Comparison of ENCODE assay signal across 8 cellular contexts in the genomic region with DNA sequence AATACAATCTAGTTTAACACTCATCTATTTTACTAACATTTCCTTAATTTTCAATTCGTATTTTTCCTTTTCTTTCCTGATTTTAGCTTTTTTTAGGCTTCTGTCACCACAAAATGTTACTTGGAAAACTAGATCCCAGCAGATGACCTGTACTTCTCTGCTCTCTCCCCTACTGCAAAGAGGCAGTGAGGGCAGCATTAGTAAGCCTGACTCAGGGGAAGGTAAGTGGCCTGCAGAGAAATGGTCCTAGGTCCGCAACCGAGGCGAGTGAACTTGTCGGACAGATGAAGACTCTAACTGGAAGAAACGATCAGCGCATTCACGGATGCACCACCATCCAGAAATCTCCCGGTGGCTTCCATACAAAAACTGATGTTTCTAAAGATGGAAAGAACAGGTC. TPM values are rescaled to one million over a fixed set of nuclear protein-coding genes. Genes with fewer than 3 reads are reported as not detected.
DNase-seq lines count a peak whose midpoint lies in the region; ATAC-seq, FAIRE-seq and TF ChIP-seq lines count a peak whose summit lies in the region.

No MANE protein-coding gene starts in this region.

- no peaks in the 10 kb centered on the region for H3K9me2 ChIP-seq in GM23248 (ENCODE audit: insufficient read depth)

- H3K36me3 ChIP-seq in GM23248 (ENCODE audit: low read depth) = 0 out of 2 replicates have a peak, but pooled peaks cover 11% of the 10 kb centered on the region
- peaks cover 0 to 20% of the 10 kb centered on the region in 2 donors for H3K36me3 ChIP-seq in small intestine (ENCODE audit: control insufficient read depth in 2 of 2, insufficient read depth in 2 of 2, low read length in 2 of 2)

- peaks cover 54% of the 10 kb centered on the region for H3K4me1 ChIP-seq in GM23248 (ENCODE audit: insufficient read depth)
- peaks cover 0 to 2% of the 10 kb centered on the region in 2 donors for H3K4me1 ChIP-seq in small intestine (ENCODE audit: control insufficient read depth in 2 of 2, insufficient read depth in 1 of 2, low read depth in 1 of 2, low read length in 1 of 2)

- 64 to 74% methylated on average over 9 of the region's 9 CpGs for WGBS in GM23248 (ENCODE audit: low coverage in 1 of 2, low lambda C conversion rate in 2 of 2, missing lambda C conversion rate in 2 of 2), 2 experiments
- WGBS in small intestine, 3 donors = 90 to 93% (median 92%) methylated on average over 9 of the region's 9 CpGs

- H2AFZ ChIP-seq in GM23248 = no peak overlapping the region

- H3F3A ChIP-seq in GM23248 (ENCODE audit: insufficient read depth) = peaks cover 66% of the 10 kb centered on the region

- peak overlapping the region; percentile 74 for H3K4me2 ChIP-seq in GM23248 (ENCODE audit: unreplicated experiment)

- H3K9me3 ChIP-seq in GM23248 (ENCODE audit: low read depth) (no peaks in the 10 kb centered on the region), small intestine (ENCODE audit: control insufficient read depth, low read depth) (no peaks in the 10 kb centered on the region)

- in situ Hi-C loops in GM23248 (cut with MboI) = no loop called here

- DNase-seq in GM23248 (peak; percentile 77), fibroblast of the aortic adventitia (ENCODE audit: low read depth) (peak; percentile 35), small intestine (no peak), NCI-H526 (lab: John Stamatoyannopoulos, UW) (no peak), SHP77 (lab: John Stamatoyannopoulos, UW) (no peak)

- H3K4me3 ChIP-seq in GM23248 (peak overlapping the region; percentile 60), fibroblast of the aortic adventitia (ENCODE audit: low read depth, low read length) (no peak overlapping the region), small intestine (ENCODE audit: low read depth in 1 of 2, low read length in 2 of 2) (no peak overlapping the region)

- H3K27ac ChIP-seq in GM23248 = peak overlapping the region; percentile 100
- H3K27ac ChIP-seq in VCaP = peak overlapping the region; percentile 34
- H3K27ac ChIP-seq in small intestine (ENCODE audit: low read depth in 1 of 2, low read length in 1 of 2) = peak overlapping the region; percentile 58 to 60

- no peaks in the 10 kb centered on the region for H3K79me2 ChIP-seq in GM23248 (ENCODE audit: insufficient read depth)

- FAIRE-seq in small intestine (lab: Jason Lieb, UNC) = no peak

- no peaks in the 10 kb centered on the region for H4K20me1 ChIP-seq in GM23248 (ENCODE audit: insufficient read depth)

- peak overlapping the region; percentile 95 for H3K9ac ChIP-seq in GM23248

- no peak for ATAC-seq in GM19463 (IDR thresholded peaks at IDR 0.05; ENCODE audit: unreplicated experiment)
- no peak for ATAC-seq in HG02571 (IDR thresholded peaks at IDR 0.05; ENCODE audit: unreplicated experiment)

- no peaks in the 10 kb centered on the region for H3K27me3 ChIP-seq in GM23248 (replicated peaks; ENCODE audit: insufficient read depth)
- no peaks in the 10 kb centered on the region for H3K27me3 ChIP-seq in small intestine (ENCODE audit: control insufficient read depth in 2 of 2, insufficient read depth in 2 of 2, low read length in 2 of 2)

- TF ChIP-seq CTCF in VCaP (conservative IDR thresholded peaks at IDR 0.05) = no peak
- no peak for TF ChIP-seq CTCF in fibroblast of the aortic adventitia (IDR thresholded peaks at IDR 0.05; ENCODE audit: insufficient read depth, low read length)

RNA-seq across cellular contexts. Expression of a gene that starts 20.4 kb away (rescaled TPM):
- total RNA-seq in GM23248 (2014; rRNA removed; shearing (Covaris generic)) = 166 and 203 TPM in 2 replicates
- polyA plus RNA-seq in GM23248 (2016; fragmentation: Nextera tagmentation; extraction: Ambion mirVana) (143 and 145 TPM in 2 replicates), small intestine (10 to 100 TPM; 11.9 to 37.5 (median 15.0) TPM)
- total RNA-seq in fibroblast of the aortic adventitia (ENCODE audit: low replicate concordance) = 109 and 134 TPM in 2 replicates

RNA-seq across cellular contexts. Expression of a gene that starts 20.6 kb away (rescaled TPM):
- total RNA-seq in GM23248 (2014; rRNA removed; shearing (Covaris generic)) = 12.3 and 17.2 TPM in 2 replicates
- polyA plus RNA-seq in GM23248 (2016; fragmentation: Nextera tagmentation; extraction: Ambion mirVana) (15.1 and 15.4 TPM in 2 replicates), small intestine (10 to 100 TPM; 21.9 to 42.3 (median 31.1) TPM)
- 3.8 and 12.7 TPM in 2 replicates for total RNA-seq in fibroblast of the aortic adventitia (ENCODE audit: low replicate concordance)

RNA-seq across cellular contexts. Expression of a gene that starts 33.2 kb away (rescaled TPM):
- total RNA-seq in GM23248 (2014; rRNA removed; shearing (Covaris generic)) = 62.1 and 76.4 TPM in 2 replicates
- 42.4 and 44.1 TPM in 2 replicates for polyA plus RNA-seq in GM23248 (2016; fragmentation: Nextera tagmentation; extraction: Ambion mirVana)
- total RNA-seq in fibroblast of the aortic adventitia (ENCODE audit: low replicate concordance) = 61.6 and 186 TPM in 2 replicates
- polyA plus RNA-seq in small intestine = 10 to 100 TPM; 17.3 to 25.5 (median 23.2) TPM

RNA-seq across cellular contexts. Expression of a gene that starts 33.4 kb away (rescaled TPM):
- total RNA-seq in GM23248 (2014; rRNA removed; shearing (Covaris generic)) = 9.4 and 10.4 TPM in 2 replicates
- polyA plus RNA-seq in GM23248 (2016; fragmentation: Nextera tagmentation; extraction: Ambion mirVana) (32.3 and 32.4 TPM in 2 replicates), small intestine (10 to 100 TPM; 13.0 to 18.4 (median 14.3) TPM)
- 5.6 and 15.6 TPM in 2 replicates for total RNA-seq in fibroblast of the aortic adventitia (ENCODE audit: low replicate concordance)

Comparison
In these comparisons a context has a peak if more than half of its experiments do, and no peak if none do; other contexts are left out.
1. DNase-seq: peak in GM23248 (single experiment) and fibroblast of the aortic adventitia (single experiment); none in small intestine (single experiment), NCI-H526 (0 of 2) and SHP77 (0 of 2).
2. H3K27ac ChIP-seq: peak in every context shown above with its lines; median percentile 100 in GM23248; 59 in small intestine; 34 in VCaP.